Comparison of ENCODE assay signal across 8 cellular contexts in the genomic region with DNA sequence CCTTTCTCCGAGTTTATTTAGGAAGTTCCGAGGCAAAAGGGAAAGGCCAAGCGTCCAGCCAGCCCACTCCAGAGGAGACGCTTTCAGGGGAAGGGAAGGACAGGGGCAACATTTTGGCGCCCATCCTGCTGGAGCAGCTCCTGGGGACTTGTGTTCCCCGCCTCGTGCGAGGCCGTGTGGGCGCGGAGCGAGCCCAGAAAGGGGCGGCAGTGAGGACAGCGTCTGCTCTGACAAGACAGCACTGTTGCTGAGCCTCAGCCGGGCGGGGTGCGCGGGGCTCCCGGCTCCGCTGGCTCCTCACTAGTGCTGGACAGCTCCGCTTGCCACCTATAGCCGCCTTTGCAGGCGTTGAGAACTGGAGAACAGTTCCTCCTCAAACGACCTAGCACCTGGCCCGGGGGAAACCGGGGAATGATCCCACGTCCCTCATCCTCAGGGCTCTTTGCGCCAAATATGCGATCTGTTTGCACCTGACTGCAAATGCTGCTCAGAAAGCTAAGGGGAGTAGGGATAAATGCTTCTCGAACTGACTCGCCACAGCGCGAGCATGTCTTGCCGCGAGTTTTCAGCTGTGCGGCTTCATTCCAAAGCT. TPM values are rescaled to one million over a fixed set of nuclear protein-coding genes. Genes with fewer than 3 reads are reported as not detected.
DNase-seq lines count a peak whose midpoint lies in the region; ATAC-seq and TF ChIP-seq lines count a peak whose summit lies in the region.

No MANE protein-coding gene starts in this region.

- 1 to 2% methylated on average over 36 of the region's 36 CpGs for WGBS in heart right ventricle, 2 donors
- no CpG with 5 or more reads among the region's 36 CpGs for WGBS in trophoblast cell (ENCODE audit: extremely low coverage, insufficient coverage, insufficient read length)

- no peak overlapping the region for H4K12ac ChIP-seq in trophoblast cell (ENCODE audit: low read depth, low read length)

- peaks cover 0 to 14% (median 5%) of the 10 kb centered on the region in 9 donors for H3K4me1 ChIP-seq in heart right ventricle
- H3K4me1 ChIP-seq in trophoblast cell (ENCODE audit: control insufficient read depth in 1 of 2, insufficient read depth in 2 of 2, low read length in 2 of 2): peaks cover 6 to 9% of the 10 kb centered on the region in 2 experiments

- H2BK120ac ChIP-seq in trophoblast cell (ENCODE audit: insufficient read depth, low read length, poor library complexity): no peak overlapping the region

- H4K91ac ChIP-seq in trophoblast cell (ENCODE audit: low read depth, low read length): no peak overlapping the region

- H3K4ac ChIP-seq in trophoblast cell (ENCODE audit: low read depth, low read length): no peak overlapping the region

- peak overlapping the region; percentile 80 for H3K4me2 ChIP-seq in trophoblast cell (ENCODE audit: low read length)

- H3K79me2 ChIP-seq in trophoblast cell (ENCODE audit: control insufficient read depth, insufficient read depth, low read length, poor library complexity): no peaks in the 10 kb centered on the region

- H3K9ac ChIP-seq in trophoblast cell (ENCODE audit: low read length): no peak overlapping the region

- no peak overlapping the region for H4K8ac ChIP-seq in trophoblast cell (ENCODE audit: low read depth, low read length)

- no peaks in the 10 kb centered on the region for H3K79me1 ChIP-seq in trophoblast cell (ENCODE audit: low read length)

- no peak overlapping the region for H3K18ac ChIP-seq in trophoblast cell (ENCODE audit: low read length)

- H3K36me3 ChIP-seq in heart right ventricle (no peaks in the 10 kb centered on the region), trophoblast cell (ENCODE audit: control insufficient read depth in 1 of 2, insufficient read depth in 2 of 2, low read length in 2 of 2) (no peaks in the 10 kb centered on the region)

- ATAC-seq in heart right ventricle (peak; percentile 74 to 90 (median 86)), GM21381 (IDR thresholded peaks at IDR 0.05; ENCODE audit: unreplicated experiment) (no peak)

- H3K27me3 ChIP-seq in heart right ventricle: peaks cover 0 to 66% (median 40%) of the 10 kb centered on the region in 7 donors
- H3K27me3 ChIP-seq in trophoblast cell (ENCODE audit: insufficient read depth, low read length): no peaks in the 10 kb centered on the region

- no peak overlapping the region for H2AFZ ChIP-seq in trophoblast cell (ENCODE audit: insufficient read depth, low read length, poor library complexity)

- TF ChIP-seq CTCF in heart right ventricle (IDR thresholded peaks at IDR 0.05): no peak

- DNase-seq in ELR (ENCODE audit: low read depth) (peak; percentile 66), Kasumi-1 (lab: John Stamatoyannopoulos, UW) (peak; percentile 65 to 75), amygdala (lab: John Stamatoyannopoulos, UW) (peak in 45 of 56 donors; percentile 11 to 77 (median 45)), heart right ventricle (peak; percentile 55 to 56), trophoblast cell (peak; percentile 80 to 86), H4 (ENCODE audit: low spot score) (no peak)
- DNase-seq in stimulated activated naive CD4-positive, alpha-beta T cell (lab: John Stamatoyannopoulos, UW): no peak

- intact Hi-C loops in heart right ventricle (cut with DNase I): loop anchor here in 6 of 10 donors (5.0 to 10.0 kb wide), 4 partner anchors 42 to 297 kb away; no protein-coding TSS in a partner anchor

- H3K23ac ChIP-seq in trophoblast cell (ENCODE audit: low read length): no peak overlapping the region

- no peak overlapping the region for H2BK5ac ChIP-seq in trophoblast cell (ENCODE audit: low read depth, low read length, poor library complexity)

- no peak overlapping the region for H2BK12ac ChIP-seq in trophoblast cell (ENCODE audit: low read length)

- H3K27ac ChIP-seq in heart right ventricle (peak overlapping the region in 4 of 10 donors; percentile 48 to 70 (median 54)), trophoblast cell (ENCODE audit: low read depth, low read length) (peak overlapping the region; percentile 1)

- H2AK5ac ChIP-seq in trophoblast cell (ENCODE audit: low read length): no peak overlapping the region

- H3K9me3 ChIP-seq in heart right ventricle: no peaks in the 10 kb centered on the region
- H3K9me3 ChIP-seq in trophoblast cell (ENCODE audit: insufficient read depth, low read depth, low read length): no peaks in the 10 kb centered on the region

- H3K14ac ChIP-seq in trophoblast cell (ENCODE audit: low read length): no peak overlapping the region

- H3K4me3 ChIP-seq in heart right ventricle: peak overlapping the region in 9 of 10 donors; percentile 28 to 57 (median 47)
- H3K4me3 ChIP-seq in trophoblast cell (ENCODE audit: low read depth, low read length): peak overlapping the region; percentile 6

RNA-seq across cellular contexts. Expression of gene GUCY1A2, which starts 0.7 kb away (rescaled TPM):
- total RNA-seq in heart right ventricle: 10 to 100 TPM in 3 of 10 donors, 1 to 10 TPM in 7; 5.4 to 18.5 (median 9.0) TPM
- 1 to 10 TPM in 1 of 2 donors, under 1 TPM in 1; 0.68 to 2.3 TPM for polyA plus RNA-seq in heart right ventricle
- polyA plus RNA-seq in trophoblast cell (2013): 0.39 and 0.48 TPM in 2 replicates
- total RNA-seq in H4 (2014; rRNA removed; shearing (Covaris generic)): 1.3 and 1.4 TPM in 2 replicates

Comparison
In these comparisons a context has a peak if more than half of its experiments do, and no peak if none do; other contexts are left out.
1. DNase-seq: peak in ELR (single experiment), Kasumi-1 (2 of 2), amygdala (45 of 56), heart right ventricle (2 of 2) and trophoblast cell (2 of 2); none in H4 (single experiment) and stimulated activated naive CD4-positive, alpha-beta T cell (0 of 6).